25 cellular contexts compared by ENCODE assay signal in the genomic region with DNA sequence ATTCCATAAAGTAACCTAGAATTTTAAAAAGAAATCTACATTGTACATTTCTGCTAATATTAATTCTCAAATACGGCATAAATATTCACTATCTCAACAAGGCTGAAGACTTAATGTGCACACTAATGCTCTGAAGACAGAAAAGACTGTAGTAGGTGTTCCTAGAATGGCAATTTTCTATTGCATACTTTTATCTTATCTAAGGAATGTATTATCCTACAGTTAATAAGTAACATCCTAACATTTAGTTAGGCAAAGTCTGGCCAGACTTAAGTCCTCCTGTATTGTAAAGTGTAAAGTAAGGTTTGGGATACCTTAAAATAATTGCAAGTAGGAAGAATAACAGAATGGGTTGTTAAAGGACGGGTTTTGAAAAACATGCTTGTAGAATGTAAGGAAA. TPM values are rescaled to one million over a fixed set of nuclear protein-coding genes. Genes with fewer than 3 reads are reported as not detected.
"Had no signal": no experiment of that assay in that cellular context is flagged by ENCODE, and none has a peak within 500 bp of the region (broad histone marks: within the 10 kb centered on the region; RNA-seq: fewer than 3 reads in every experiment).

No MANE protein-coding gene starts in this region.

- H3K4me1 ChIP-seq: gastroesophageal sphincter, lower lobe of right lung, spleen had no signal

- H3K27ac Mint-ChIP-seq: activated CD4-positive, alpha-beta T cell treated with anti-CD3 and anti-CD28 coated beads for 36 hours; activated CD8-positive, alpha-beta memory T cell treated with anti-CD3 and anti-CD28 coated beads, Interleukin-2, amount 10 ng/mL, durations not matched to agents 7 days and 5 days; activated CD8-positive, alpha-beta T cell treated with anti-CD3 and anti-CD28 coated beads, Interleukin-2, amount 10 ng/mL, durations not matched to agents 7 days and 5 days; activated naive CD4-positive, alpha-beta T cell treated with anti-CD3 and anti-CD28 coated beads, Interleukin-2, amount 50 U/mL, for 72 hours; activated T-helper 2 cell treated with anti-CD3 and anti-CD28 coated beads, Interferon-gamma antibody, Interleukin-2, Interleukin-4, amounts not matched to agents 10 μg/mL and 5 μg/mL and 100 μg/mL, durations not matched to agents 14 hours and 24 hours and 36 hours; immature natural killer cell; natural killer cell treated with Interleukin-12 subunit alpha and Interleukin-12 subunit beta and Interleukin-15 and Interleukin-18, amount 100 ng/mL, for 72 hours; T-helper 2 cell treated with Interferon-gamma antibody and Interleukin-4, amounts not matched to agents 5 μg/mL and 100 μg/mL, for 36 hours had no signal

- H3K27me3 ChIP-seq: gastroesophageal sphincter, spleen had no signal

- DNase-seq: activated CD4-positive, alpha-beta T cell treated with anti-CD3 and anti-CD28 coated beads for 36 hours; activated CD4-positive, CD25-positive, alpha-beta regulatory T cell; activated CD8-positive, alpha-beta memory T cell treated with anti-CD3 and anti-CD28 coated beads, Interleukin-2, amount 10 ng/mL, durations not matched to agents 7 days and 5 days; activated CD8-positive, alpha-beta T cell treated with anti-CD3 and anti-CD28 coated beads, Interleukin-2, amount 10 ng/mL, durations not matched to agents 7 days and 5 days; activated T-cell treated with anti-CD3 and anti-CD28 coated beads, Interleukin-2, amount 50 U/mL, for 48 hours; anterior cingulate cortex; dermis blood vessel endothelial cell; effector CD8-positive, alpha-beta T cell; hypothalamus; immature natural killer cell; lower lobe of right lung; mesenchymal stem cell; posterior cingulate gyrus; spleen; stimulated activated naive CD4-positive, alpha-beta T cell treated with Interleukin-2 at 50 U/mL for 16 hours; T-helper 1 cell had no signal

- H3K4me1 Mint-ChIP-seq: activated CD4-positive, alpha-beta T cell treated with anti-CD3 and anti-CD28 coated beads for 36 hours; activated CD8-positive, alpha-beta memory T cell treated with anti-CD3 and anti-CD28 coated beads, Interleukin-2, amount 10 ng/mL, durations not matched to agents 7 days and 5 days; immature natural killer cell had no signal

- H3K36me3 Mint-ChIP-seq: activated CD8-positive, alpha-beta memory T cell treated with anti-CD3 and anti-CD28 coated beads, Interleukin-2, amount 10 ng/mL, durations not matched to agents 7 days and 5 days; activated naive CD4-positive, alpha-beta T cell treated with anti-CD3 and anti-CD28 coated beads, Interleukin-2, amount 50 U/mL, for 72 hours; natural killer cell treated with Interleukin-12 subunit alpha and Interleukin-12 subunit beta and Interleukin-15 and Interleukin-18, amount 100 ng/mL, for 72 hours had no signal

- H3K9me3 ChIP-seq: lower lobe of right lung had no signal

- H3K27me3 Mint-ChIP-seq: activated CD4-positive, alpha-beta T cell treated with anti-CD3 and anti-CD28 coated beads for 36 hours; activated CD8-positive, alpha-beta memory T cell treated with anti-CD3 and anti-CD28 coated beads, Interleukin-2, amount 10 ng/mL, durations not matched to agents 7 days and 5 days; natural killer cell treated with Interleukin-12 subunit alpha and Interleukin-12 subunit beta and Interleukin-15 and Interleukin-18, amount 100 ng/mL, for 72 hours had no signal

- H3K27ac ChIP-seq: gastroesophageal sphincter, lower lobe of right lung, spleen had no signal

- ATAC-seq: activated CD4-positive, alpha-beta T cell treated with anti-CD3 and anti-CD28 coated beads for 36 hours; activated CD8-positive, alpha-beta memory T cell treated with anti-CD3 and anti-CD28 coated beads, Interleukin-2, amount 10 ng/mL, durations not matched to agents 7 days and 5 days; activated CD8-positive, alpha-beta T cell treated with anti-CD3 and anti-CD28 coated beads, Interleukin-2, amount 10 ng/mL, durations not matched to agents 7 days and 5 days; activated naive CD4-positive, alpha-beta T cell treated with anti-CD3 and anti-CD28 coated beads, Interleukin-2, amount 50 U/mL, for 72 hours; gastroesophageal sphincter; lower lobe of right lung; natural killer cell treated with Interleukin-12 subunit alpha and Interleukin-12 subunit beta and Interleukin-15 and Interleukin-18, amount 100 ng/mL, for 72 hours had no signal

- H3K4me3 ChIP-seq: gastroesophageal sphincter, lower lobe of right lung, spleen had no signal

- H3K4me3 Mint-ChIP-seq: activated CD4-positive, alpha-beta T cell treated with anti-CD3 and anti-CD28 coated beads for 36 hours; activated CD8-positive, alpha-beta memory T cell treated with anti-CD3 and anti-CD28 coated beads, Interleukin-2, amount 10 ng/mL, durations not matched to agents 7 days and 5 days; activated CD8-positive, alpha-beta T cell treated with anti-CD3 and anti-CD28 coated beads, Interleukin-2, amount 10 ng/mL, durations not matched to agents 7 days and 5 days; immature natural killer cell; natural killer cell treated with Interleukin-12 subunit alpha and Interleukin-12 subunit beta and Interleukin-15 and Interleukin-18, amount 100 ng/mL, for 72 hours; T-helper 2 cell treated with Interferon-gamma antibody and Interleukin-4, amounts not matched to agents 5 μg/mL and 100 μg/mL, for 36 hours had no signal

- FAIRE-seq: colon, urothelium cell line had no signal

- H3K36me3 ChIP-seq: gastroesophageal sphincter, lower lobe of right lung, spleen had no signal

RNA-seq across cellular contexts. Expression of a gene that starts 42.2 kb away (rescaled TPM):
- total RNA-seq: activated CD4-positive, alpha-beta T cell treated with anti-CD3 and anti-CD28 coated beads for 36 hours; activated CD8-positive, alpha-beta memory T cell treated with anti-CD3 and anti-CD28 coated beads, Interleukin-2, amount 10 ng/mL, durations not matched to agents 7 days and 5 days; activated CD8-positive, alpha-beta T cell treated with anti-CD3 and anti-CD28 coated beads, Interleukin-2, amount 10 ng/mL, durations not matched to agents 7 days and 5 days; activated naive CD4-positive, alpha-beta T cell treated with anti-CD3 and anti-CD28 coated beads, Interleukin-2, amount 50 U/mL, for 72 hours; activated T-helper 2 cell treated with anti-CD3 and anti-CD28 coated beads, Interferon-gamma antibody, Interleukin-2, Interleukin-4, amounts not matched to agents 10 μg/mL and 5 μg/mL and 100 μg/mL, durations not matched to agents 14 hours and 24 hours and 36 hours; fibroblast of lung; fibroblast of villous mesenchyme; natural killer cell treated with Interleukin-12 subunit alpha and Interleukin-12 subunit beta and Interleukin-15 and Interleukin-18, amount 100 ng/mL, for 72 hours had no signal
- polyA plus RNA-seq: fibroblast of lung, immature natural killer cell had no signal
